ENCODE assay signal across 8 cellular contexts in the genomic region with DNA sequence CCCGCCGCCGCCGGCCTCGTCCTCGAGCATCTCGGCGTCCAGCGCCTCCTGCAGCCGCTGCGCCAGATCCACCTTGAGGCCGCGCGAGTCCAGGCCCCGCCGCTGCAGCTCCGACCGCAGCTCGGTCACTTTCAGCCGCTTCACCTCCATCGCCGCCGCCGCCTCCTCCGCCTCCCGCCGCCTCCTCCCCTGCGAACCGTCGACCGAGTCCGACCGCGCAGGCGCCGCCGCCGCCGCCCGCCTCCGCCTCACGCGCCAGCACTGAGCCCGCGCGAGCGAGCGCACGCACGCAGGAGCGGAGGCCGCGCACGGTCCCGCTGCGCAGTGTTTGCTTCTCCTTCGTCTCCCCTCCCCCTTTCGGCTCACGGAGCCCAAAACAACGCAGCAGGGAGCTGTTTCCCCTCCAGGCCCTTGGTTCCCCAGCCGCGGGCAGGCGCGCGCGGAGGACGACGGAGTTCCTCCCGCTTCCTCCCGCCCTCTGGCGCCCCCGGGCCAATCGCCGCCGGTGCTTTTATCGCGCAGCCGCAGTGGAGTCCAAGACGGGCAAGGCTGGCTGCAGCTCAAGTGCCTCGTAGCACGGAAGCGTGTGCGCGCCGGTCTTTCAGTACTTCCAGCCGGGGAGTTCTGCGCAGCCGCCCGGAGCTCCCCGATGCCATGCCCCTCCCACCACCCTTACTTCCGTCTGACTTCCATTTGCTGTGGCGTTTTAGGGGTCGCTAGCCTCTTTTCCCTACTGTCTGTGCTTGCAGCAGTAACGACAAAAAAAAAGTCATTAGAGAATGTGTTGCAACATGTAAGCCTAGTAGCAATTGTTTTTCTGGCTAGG. TPM values are rescaled to one million over a fixed set of nuclear protein-coding genes. Genes with fewer than 3 reads are reported as not detected.
DNase-seq lines count a peak whose midpoint lies in the region; ATAC-seq and TF ChIP-seq lines count a peak whose summit lies in the region.

TSS of gene HNRNPUL2 (minus strand) at position 451 of the 826 bp plus-strand sequence. CDS start at position 150, 301 bp downstream.

- peak within 1 kb of the TSS; percentile 98 for H3K27ac Mint-ChIP-seq in activated CD4-positive, alpha-beta T cell treated with anti-CD3 and anti-CD28 coated beads, Interleukin-2, amount 10 ng/mL, durations not matched to agents 7 days and 5 days

- DNase-seq in NCI-H69 (lab: John Stamatoyannopoulos, UW) (peak; percentile 100), cortex of kidney (lab: John Stamatoyannopoulos, UW) (peak; percentile 96), left lung (peak; percentile 99 to 100)
- peak; percentile 98 for DNase-seq in activated CD4-positive, alpha-beta T cell treated with anti-CD3 and anti-CD28 coated beads, Interleukin-2, amount 10 ng/mL, durations not matched to agents 7 days and 5 days
- peak; percentile 94 to 96 for DNase-seq in stimulated activated CD4-positive, alpha-beta T cell treated with anti-CD3 and anti-CD28 coated beads, Interleukin-2, amount 100 ng/mL, for 48 hours

- no peaks in the 10 kb centered on the region for H3K27me3 ChIP-seq in BLaER1 treated with 17β-estradiol and CSF1 and Interleukin-3, amounts not matched to agents 10 nM and 100 nM
- H3K27me3 ChIP-seq in left lung, result no peaks in the 10 kb centered on the region

- H3K4me1 Mint-ChIP-seq in activated CD4-positive, alpha-beta T cell treated with anti-CD3 and anti-CD28 coated beads, Interleukin-2, amount 10 ng/mL, durations not matched to agents 7 days and 5 days, result peaks cover 54% of the 10 kb centered on the region

- H3K9me3 ChIP-seq in BLaER1 treated with 17β-estradiol and CSF1 and Interleukin-3, amounts not matched to agents 10 nM and 100 nM (replicated peaks in 1 of 11), result no peaks in the 10 kb centered on the region
- no peaks in the 10 kb centered on the region for H3K9me3 ChIP-seq in left lung

- ATAC-seq in GM19328 (IDR thresholded peaks at IDR 0.05; ENCODE audit: unreplicated experiment), result peak; percentile 66
- ATAC-seq in HG03520 (IDR thresholded peaks at IDR 0.05; ENCODE audit: unreplicated experiment), result peak; percentile 71
- ATAC-seq in left lung, result peak; percentile 89

- H3K4me2 ChIP-seq in BLaER1 treated with 17β-estradiol and CSF1 and Interleukin-3, amounts not matched to agents 10 nM and 100 nM, result peak within 1 kb of the TSS; percentile 88 to 97 (median 95)

- peaks cover 39 to 55% (median 46%) of the 10 kb centered on the region in 10 experiments for H3K4me1 ChIP-seq in BLaER1 treated with 17β-estradiol and CSF1 and Interleukin-3, amounts not matched to agents 10 nM and 100 nM
- H3K4me1 ChIP-seq in left lung, result peaks cover 28 to 57% of the 10 kb centered on the region in 2 donors

- H3K4me3 Mint-ChIP-seq in activated CD4-positive, alpha-beta T cell treated with anti-CD3 and anti-CD28 coated beads, Interleukin-2, amount 10 ng/mL, durations not matched to agents 7 days and 5 days, result peak within 1 kb of the TSS; percentile 96

- intact Hi-C loops in left lung (cut with DNase I), result no loop called here

- TF ChIP-seq CTCF in left lung (IDR thresholded peaks at IDR 0.05), result no peak

- peaks cover 64% of the 10 kb centered on the region for H3K36me3 Mint-ChIP-seq in activated CD4-positive, alpha-beta T cell treated with anti-CD3 and anti-CD28 coated beads, Interleukin-2, amount 10 ng/mL, durations not matched to agents 7 days and 5 days (ENCODE audit: low read depth)

- H4K20me1 ChIP-seq in BLaER1 treated with 17β-estradiol and CSF1 and Interleukin-3, amounts not matched to agents 10 nM and 100 nM, result peaks cover 45 to 66% (median 51%) of the 10 kb centered on the region in 11 experiments

- H3K27me3 Mint-ChIP-seq in activated CD4-positive, alpha-beta T cell treated with anti-CD3 and anti-CD28 coated beads, Interleukin-2, amount 10 ng/mL, durations not matched to agents 7 days and 5 days, result no peaks in the 10 kb centered on the region

- CTCF ChIA-PET in activated CD4-positive, alpha-beta T cell treated with anti-CD3 and anti-CD28 coated beads, Interleukin-2, amount 10 ng/mL, durations not matched to agents 7 days and 5 days (lab: Charles Lee), result interaction anchor here (0.6 to 1.6 kb wide), 17 partner anchors 11 to 901 kb away, joined by 3 to 8 read pairs (median 3); partner anchors contain the start of genes POLR2G, SLC3A2, TMEM179B and TUT1

- peak within 1 kb of the TSS; percentile 91 to 99 (median 98) for H3K9ac ChIP-seq in BLaER1 treated with 17β-estradiol and CSF1 and Interleukin-3, amounts not matched to agents 10 nM and 100 nM

- H3K4me3 ChIP-seq in BLaER1 treated with 17β-estradiol and CSF1 and Interleukin-3, amounts not matched to agents 10 nM and 100 nM, result peak within 1 kb of the TSS; percentile 89 to 100 (median 97)
- peak within 1 kb of the TSS; percentile 95 to 96 for H3K4me3 ChIP-seq in left lung

- H3K27ac ChIP-seq in BLaER1 treated with 17β-estradiol and CSF1 and Interleukin-3, amounts not matched to agents 10 nM and 100 nM, result peak within 1 kb of the TSS; percentile 79 to 98 (median 93)
- peak within 1 kb of the TSS; percentile 94 to 98 for H3K27ac ChIP-seq in left lung

- POLR2A ChIA-PET in activated CD4-positive, alpha-beta T cell treated with anti-CD3 and anti-CD28 coated beads, Interleukin-2, amount 10 ng/mL, durations not matched to agents 7 days and 5 days (lab: Charles Lee), result interaction anchor here (0.6 to 1.6 kb wide), 8 partner anchors 18 to 538 kb away, joined by 3 to 17 read pairs (median 4); partner anchors contain the start of genes GANAB, SLC3A2 and TUT1

- peaks cover 22 to 55% (median 40%) of the 10 kb centered on the region in 11 experiments for H3K36me3 ChIP-seq in BLaER1 treated with 17β-estradiol and CSF1 and Interleukin-3, amounts not matched to agents 10 nM and 100 nM
- H3K36me3 ChIP-seq in left lung, result peaks cover 7 to 28% of the 10 kb centered on the region in 2 donors

- no peaks in the 10 kb centered on the region for H3K9me3 Mint-ChIP-seq in activated CD4-positive, alpha-beta T cell treated with anti-CD3 and anti-CD28 coated beads, Interleukin-2, amount 10 ng/mL, durations not matched to agents 7 days and 5 days

RNA-seq across cellular contexts. Expression of gene HNRNPUL2, which starts in this region (rescaled TPM):
- 10 to 100 TPM; 67.9 to 69.0 TPM for total RNA-seq in activated CD4-positive, alpha-beta T cell treated with anti-CD3 and anti-CD28 coated beads, Interleukin-2, amount 10 ng/mL, durations not matched to agents 7 days and 5 days
- total RNA-seq in left lung, result 10 to 100 TPM; 31.8 to 43.2 TPM

Comparison
In these comparisons a context has a peak if more than half of its experiments do, and no peak if none do; other contexts are left out.
1. Peak in every context shown above with its lines: DNase-seq, ATAC-seq, H3K4me3 ChIP-seq and H3K27ac ChIP-seq.